In genomic region chr10:119680668-119681070, GRCh38 we compare ENCODE assay signal across 13 cellular contexts. TPM values are rescaled to one million over a fixed set of nuclear protein-coding genes. Genes with fewer than 3 reads are reported as not detected.
DNase-seq lines count a peak whose midpoint lies in the region; ATAC-seq, FAIRE-seq and TF ChIP-seq lines count a peak whose summit lies in the region.
"Had no signal": no experiment of that assay in that cellular context is flagged by ENCODE, and none has a peak within 500 bp of the region (broad histone marks: within the 10 kb centered on the region; RNA-seq: fewer than 3 reads in every experiment).

No MANE protein-coding gene starts in this region.

- dilution Hi-C loops in mammary epithelial cell (cut with HindIII; ENCODE audit: low sequenced_read_pairs) = loop anchor here (5.0 kb wide), 1 partner anchor 43 kb away; no protein-coding TSS in a partner anchor
- dilution Hi-C loops in keratinocyte (cut with MboI; ENCODE audit: extremely low pct_ligation_motif_present, low sequenced_read_pairs) = no loop called here

- no peak overlapping the region for H3K4me3 ChIP-seq in NB4 (ENCODE audit: low read depth, low read length)
- H3K4me3 ChIP-seq in mammary epithelial cell (replicated peaks in 1 of 3; ENCODE audit: insufficient read depth in 1 of 3, low read depth in 2 of 3, low read length in 3 of 3) = peak overlapping the region in 2 of 3 experiments; percentile 16 to 25
- H3K4me3 ChIP-seq in keratinocyte (ENCODE audit: control insufficient read depth in 2 of 3, extremely low read depth in 1 of 3, insufficient read depth in 2 of 3, low read depth in 1 of 3, low read length in 3 of 3) = peak overlapping the region in 2 of 3 experiments; percentile 45 to 55
- no peak overlapping the region for H3K4me3 ChIP-seq in transverse colon

- BruUV-seq in mammary epithelial cell (replicated peaks; lab: Mats Ljungman, UMichigan) = no TSS peak

- TF ChIP-seq EP300 in transverse colon (IDR thresholded peaks at IDR 0.05; ENCODE audit: low read depth) = no peak

- peak overlapping the region; percentile 61 for H3K9ac ChIP-seq in mammary epithelial cell (ENCODE audit: insufficient read depth, low read length)
- peak overlapping the region; percentile 75 for H3K9ac ChIP-seq in keratinocyte (ENCODE audit: control insufficient read depth, extremely low read depth, insufficient read depth, low read length)

- CTCF ChIA-PET in mammary epithelial cell (lab: Charles Lee; ENCODE audit: low non-redundant PET) = interaction anchor here (0.5 to 0.8 kb wide), 4 partner anchors 28 to 85 kb away, joined by 3 to 12 read pairs (median 6); partner anchors contain the start of gene INPP5F

- DNase-seq in NB4 (ENCODE audit: low read depth) (peak; percentile 29), mammary epithelial cell (peak; percentile 96), keratinocyte (ENCODE audit: low read depth, low spot score) (peak; percentile 98), transverse colon (no peak)
- DNase-seq: activated CD8-positive, alpha-beta memory T cell treated with anti-CD3 and anti-CD28 coated beads, Interleukin-2, amount 50 U/mL, for 4 hours; DMS53; KG1; NCI-H524 treated with DMSO at 0.1 percent for 48 hours; T-helper 1 cell had no signal

- 0% methylated on average over 9 of the region's 9 CpGs for WGBS in mammary epithelial cell (ENCODE audit: low coverage, missing lambda C conversion rate)
- 48 to 64% methylated on average over 6 to 9 of the region's 9 CpGs for WGBS in transverse colon (ENCODE audit: low coverage in 1 of 2), 2 donors

- TF ChIP-seq POLR2A in NB4 (IDR thresholded peaks at IDR 0.05; ENCODE audit: extremely low read depth, insufficient read length) (no peak), transverse colon (IDR thresholded peaks at IDR 0.05) (no peak)

- peaks cover 12% of the 10 kb centered on the region for H3K36me3 ChIP-seq in mammary epithelial cell (ENCODE audit: insufficient read depth, low read length)
- H3K36me3 ChIP-seq in keratinocyte (ENCODE audit: control insufficient read depth in 2 of 2, extremely low read depth in 1 of 2, insufficient read depth in 2 of 2, low read length in 2 of 2) = peaks cover 15 to 26% of the 10 kb centered on the region in 2 experiments
- H3K36me3 ChIP-seq in transverse colon = peaks cover 0 to 21% (median 9%) of the 10 kb centered on the region in 4 donors

- H3K4me2 ChIP-seq in mammary epithelial cell (ENCODE audit: insufficient read depth, low read depth, low read length) = peak overlapping the region; percentile 81
- peak overlapping the region; percentile 82 for H3K4me2 ChIP-seq in keratinocyte (ENCODE audit: control insufficient read depth, extremely low read depth, insufficient read depth, low read depth, low read length)

- no peak for ATAC-seq in HG03135 (IDR thresholded peaks at IDR 0.05; ENCODE audit: unreplicated experiment)
- no peak for ATAC-seq in GM21529 (IDR thresholded peaks at IDR 0.05; ENCODE audit: unreplicated experiment)
- ATAC-seq in GM19455 (IDR thresholded peaks at IDR 0.05; ENCODE audit: unreplicated experiment) = no peak

- H3K79me2 ChIP-seq in mammary epithelial cell (ENCODE audit: insufficient read depth, low read length) (peaks cover 14% of the 10 kb centered on the region), keratinocyte (ENCODE audit: control insufficient read depth, insufficient read depth, low read length) (peaks cover 11% of the 10 kb centered on the region)

- H4K20me1 ChIP-seq in mammary epithelial cell (ENCODE audit: insufficient read depth, low read length) = no peaks in the 10 kb centered on the region
- no peaks in the 10 kb centered on the region for H4K20me1 ChIP-seq in keratinocyte (ENCODE audit: control insufficient read depth, extremely low read depth, insufficient read depth, low read length)

- peaks cover 60% of the 10 kb centered on the region for H3K4me1 ChIP-seq in mammary epithelial cell (ENCODE audit: insufficient read depth, low read length)
- H3K4me1 ChIP-seq in keratinocyte (ENCODE audit: control insufficient read depth, extremely low read depth, insufficient read depth, low read length) = peaks cover 59% of the 10 kb centered on the region
- peaks cover 0 to 11% (median 2%) of the 10 kb centered on the region in 4 donors for H3K4me1 ChIP-seq in transverse colon

- H2AFZ ChIP-seq in mammary epithelial cell (ENCODE audit: low read depth, low read length) = no peak overlapping the region
- no peak overlapping the region for H2AFZ ChIP-seq in keratinocyte (ENCODE audit: control insufficient read depth, low read length)

- FAIRE-seq in keratinocyte (lab: Jason Lieb, UNC) = peak; percentile 80
- FAIRE-seq: GM18507 had no signal

- H3K27ac ChIP-seq in mammary epithelial cell (ENCODE audit: insufficient read depth, low read depth, low read length) (peak overlapping the region; percentile 92), keratinocyte (ENCODE audit: control insufficient read depth, insufficient read depth, low read length) (peak overlapping the region; percentile 96), transverse colon (peak overlapping the region; percentile 9 to 68 (median 58))

- TF ChIP-seq CTCF in NB4 (IDR thresholded peaks at IDR 0.05; ENCODE audit: low read depth, low read length) = no peak
- TF ChIP-seq CTCF in mammary epithelial cell (conservative IDR thresholded peaks at IDR 0.05 in 1 of 2, IDR thresholded peaks at IDR 0.05 in 1 of 2; ENCODE audit: extremely low read depth in 1 of 2, insufficient read depth in 1 of 2, low read depth in 1 of 2, low read length in 2 of 2) = no peak
- no peak for TF ChIP-seq CTCF in keratinocyte (optimal IDR thresholded peaks at IDR 0.05 in 1 of 3, IDR thresholded peaks at IDR 0.05 in 1 of 3, conservative IDR thresholded peaks at IDR 0.05 in 1 of 3; ENCODE audit: extremely low read depth in 1 of 3, insufficient read depth in 2 of 3, low read length in 3 of 3)
- TF ChIP-seq CTCF in transverse colon (IDR thresholded peaks at IDR 0.05) = no peak

- in situ Hi-C loops in mammary epithelial cell (cut with MboI; ENCODE audit: low sequenced_read_pairs in 2 of 2) (loop anchor here in 1 of 2 donors (10.0 kb wide), 2 partner anchors 54 to 184 kb away; no protein-coding TSS in a partner anchor), transverse colon (cut with MboI; ENCODE audit: low pct_ligation_motif_present in 1 of 4, low pct_unique_long_range_greater_than_20kb in 1 of 4, low sequenced_read_pairs in 3 of 4) (loop anchor here (10.0 to 25.0 kb wide), 3 partner anchors 157 to 184 kb away; no protein-coding TSS in a partner anchor)

- peaks cover 3% of the 10 kb centered on the region for H3K9me1 ChIP-seq in keratinocyte (ENCODE audit: control insufficient read depth, extremely low read depth, insufficient read depth, low read length)

- no peaks in the 10 kb centered on the region for H3K27me3 ChIP-seq in mammary epithelial cell (ENCODE audit: insufficient read depth, low read length)
- H3K27me3 ChIP-seq in keratinocyte (ENCODE audit: control insufficient read depth, extremely low read depth, insufficient read depth, low read length) = no peaks in the 10 kb centered on the region
- no peaks in the 10 kb centered on the region for H3K27me3 ChIP-seq in transverse colon

- H3K9me3 ChIP-seq in mammary epithelial cell (replicated peaks; ENCODE audit: insufficient read depth, low read length) (no peaks in the 10 kb centered on the region), keratinocyte (ENCODE audit: control insufficient read depth, low read depth, low read length) (no peaks in the 10 kb centered on the region), transverse colon (no peaks in the 10 kb centered on the region)

- intact Hi-C loops in mammary epithelial cell (cut with micrococcal nuclease) (loop anchor here (1.0 kb wide), 1 partner anchor 25 kb away; no protein-coding TSS in a partner anchor), transverse colon (cut with DNase I; ENCODE audit: low total_unique reads) (no loop called here)

RNA-seq across cellular contexts. Expression of gene BAG3, which starts 29.5 kb away (rescaled TPM):
- total RNA-seq in mammary epithelial cell (100 to 1,000 TPM in 1 of 2 donors, 10 to 100 TPM in 1; 41.0 to 117 TPM), transverse colon (10 to 100 TPM; 22.5 to 85.7 (median 32.4) TPM)
- polyA plus RNA-seq in mammary epithelial cell (43.5 TPM), keratinocyte (15.2 to 84.7 TPM (median 26.2 TPM) in 3 replicates)
- polyA minus RNA-seq in mammary epithelial cell (89.4 TPM), keratinocyte (14.0 to 96.2 TPM (median 28.4 TPM) in 3 replicates)
- 419 TPM for polyA plus RNA-seq in keratinocyte (2011; ENCODE audit: low read depth)
- 51.0 and 71.3 TPM in 2 replicates for polyA plus RNA-seq in keratinocyte (2011; cell fraction: cytosol; rRNA removed)
- polyA plus RNA-seq in keratinocyte (2011; cell fraction: nucleus; rRNA removed) = 98.1 and 123 TPM in 2 replicates
- polyA plus RNA-seq in keratinocyte (2012; ENCODE audit: low replicate concordance) = 152 and 176 TPM in 2 replicates
- 65.0 TPM for polyA minus RNA-seq in keratinocyte (2011; cell fraction: cytosol; rRNA and poly(A)+ RNA removed)
- 43.2 and 64.7 TPM in 2 replicates for polyA minus RNA-seq in keratinocyte (2011; cell fraction: nucleus; rRNA and poly(A)+ RNA removed)

RNA-seq across cellular contexts. Expression of gene INPP5F, which starts 45.2 kb away (rescaled TPM):
- 10 to 100 TPM; 19.3 to 22.1 TPM for total RNA-seq in mammary epithelial cell
- 9.8 TPM for polyA plus RNA-seq in mammary epithelial cell
- polyA minus RNA-seq in mammary epithelial cell = 12.5 TPM
- polyA plus RNA-seq in keratinocyte = 12.1 to 21.1 TPM (median 20.2 TPM) in 3 replicates
- polyA plus RNA-seq in keratinocyte (2011; ENCODE audit: low read depth) = 8.3 TPM
- polyA plus RNA-seq in keratinocyte (2011; cell fraction: cytosol; rRNA removed) = 11.9 and 17.5 TPM in 2 replicates
- 21.4 and 25.6 TPM in 2 replicates for polyA plus RNA-seq in keratinocyte (2011; cell fraction: nucleus; rRNA removed)
- 7.6 and 19.0 TPM in 2 replicates for polyA plus RNA-seq in keratinocyte (2012; ENCODE audit: low replicate concordance)
- polyA minus RNA-seq in keratinocyte = 7.1 to 19.7 TPM (median 8.4 TPM) in 3 replicates
- polyA minus RNA-seq in keratinocyte (2011; cell fraction: cytosol; rRNA and poly(A)+ RNA removed) = 10.6 TPM
- polyA minus RNA-seq in keratinocyte (2011; cell fraction: nucleus; rRNA and poly(A)+ RNA removed) = 15.1 and 37.9 TPM in 2 replicates
- 10 to 100 TPM; 11.6 to 24.6 (median 16.6) TPM for total RNA-seq in transverse colon

Comparison
In these comparisons a context has a peak if more than half of its experiments do, and no peak if none do; other contexts are left out.
1. H3K4me3 ChIP-seq: peak in mammary epithelial cell (2 of 3) and keratinocyte (2 of 3); none in NB4 (single experiment) and transverse colon (0 of 4).
2. Peak in every context shown above with its lines, with median percentiles within 50 percentile points of each other: H3K27ac ChIP-seq.